10 cellular contexts compared by ENCODE assay signal in genomic region chr12:65292241-65292640, GRCh38.
"Had no signal": no experiment of that assay in that cellular context is flagged by ENCODE, and none has a peak within 500 bp of the region (broad histone marks: within the 10 kb centered on the region; RNA-seq: fewer than 3 reads in every experiment).

No MANE protein-coding gene starts in this region.

- H3K4me3 ChIP-seq: GM23248, GM23338, HAP-1 had no signal

- H3K9me3 ChIP-seq: HAP-1 had no signal

- H3K4me1 ChIP-seq: HAP-1 had no signal

- ATAC-seq: GM23338, HCT116 had no signal

- FAIRE-seq: H1 had no signal

- H3K4me2 ChIP-seq: GM23338 had no signal

- H3K36me3 ChIP-seq: HAP-1 had no signal

- H3K4me1 Mint-ChIP-seq: H9 had no signal

- H3K9ac ChIP-seq: GM23248 had no signal

- H2AFZ ChIP-seq: GM23248, GM23338 had no signal

- H3K27ac Mint-ChIP-seq: GM23338, H9, HFFc6 had no signal

- H3K9me3 Mint-ChIP-seq: GM23338, H9 had no signal

- DNase-seq: GM23248, GOT3, H7, H9, HCEC 1CT, HFFc6 had no signal

- H3K4me3 Mint-ChIP-seq: GM23338, H9, HFFc6 had no signal

- H3K27ac ChIP-seq: GM23248 had no signal
